Comparison of ENCODE assay signal across 9 cellular contexts in genomic region chr15:72339777-72340177, GRCh38. TPM values are rescaled to one million over a fixed set of nuclear protein-coding genes. Genes with fewer than 3 reads are reported as not detected.
DNase-seq lines count a peak whose midpoint lies in the region; ATAC-seq and TF ChIP-seq lines count a peak whose summit lies in the region.
"Had no signal": no experiment of that assay in that cellular context is flagged by ENCODE, and none has a peak within 500 bp of the region (broad histone marks: within the 10 kb centered on the region; RNA-seq: fewer than 3 reads in every experiment).

No MANE protein-coding gene starts in this region.

- H3K79me1 ChIP-seq in mesenchymal stem cell (replicated peaks; ENCODE audit: low read length, poor library complexity, severe bottlenecking) = peaks cover 3% of the 10 kb centered on the region

- H3K9me3 ChIP-seq in mesenchymal stem cell (ENCODE audit: control insufficient read depth, low read length) = no peaks in the 10 kb centered on the region

- TF ChIP-seq CTCF in BJ (IDR thresholded peaks at IDR 0.05; ENCODE audit: insufficient read depth, low read depth, low read length) = no peak
- peak; percentile 16 for TF ChIP-seq CTCF in brain microvascular endothelial cell (IDR thresholded peaks at IDR 0.05; ENCODE audit: low read depth, low read length, missing control alignments)

- no peak overlapping the region for H2BK15ac ChIP-seq in mesenchymal stem cell (ENCODE audit: low read depth, poor library complexity, severe bottlenecking)

- no peak overlapping the region for H3K14ac ChIP-seq in mesenchymal stem cell (ENCODE audit: low read length in 2 of 2)

- H3K27me3 ChIP-seq in BJ (ENCODE audit: control insufficient read depth, insufficient read depth, low read length) = no peaks in the 10 kb centered on the region
- no peaks in the 10 kb centered on the region for H3K27me3 ChIP-seq in brain microvascular endothelial cell (replicated peaks)
- H3K27me3 ChIP-seq in mesenchymal stem cell (ENCODE audit: control insufficient read depth in 1 of 2, insufficient read depth in 1 of 2, low read length in 2 of 2) = no peaks in the 10 kb centered on the region

- H3K27ac ChIP-seq in brain microvascular endothelial cell (peak overlapping the region; percentile 75), mesenchymal stem cell (ENCODE audit: low read length, poor library complexity, severe bottlenecking) (peak overlapping the region; percentile 52)

- POLR2A ChIA-PET in BJ (lab: Charles Lee) = interaction anchor here (0.6 to 0.7 kb wide), 3 partner anchors 21 to 218 kb away, joined by 3 to 9 read pairs (median 7); no protein-coding TSS in a partner anchor

- H3K4ac ChIP-seq in mesenchymal stem cell (ENCODE audit: low read depth in 1 of 2, low read length in 2 of 2) = no peak overlapping the region

- H3K23ac ChIP-seq in mesenchymal stem cell (ENCODE audit: low read length in 2 of 2) = no peak overlapping the region

- H3K36me3 ChIP-seq in BJ (ENCODE audit: control insufficient read depth, insufficient read depth, low read length) (no peaks in the 10 kb centered on the region; the same call in 1 of the 2 replicates), brain microvascular endothelial cell (replicated peaks) (no peaks in the 10 kb centered on the region), mesenchymal stem cell (ENCODE audit: control insufficient read depth in 1 of 2, insufficient read depth in 2 of 2, low read depth in 1 of 2, low read length in 2 of 2) (peaks cover 24 to 43% of the 10 kb centered on the region in 2 experiments)

- no peak for ATAC-seq in HG03442 (IDR thresholded peaks at IDR 0.05; ENCODE audit: unreplicated experiment)
- ATAC-seq in HG02970 (IDR thresholded peaks at IDR 0.05; ENCODE audit: low FRiP score, unreplicated experiment) = no peak

- no peak overlapping the region for H2BK120ac ChIP-seq in mesenchymal stem cell (ENCODE audit: low read depth, low read length)

- H3K18ac ChIP-seq in mesenchymal stem cell (ENCODE audit: low read depth in 1 of 2, low read length in 2 of 2) = no peak overlapping the region

- H3K4me3 ChIP-seq in BJ (ENCODE audit: low read depth, low read length) (no peak overlapping the region), brain microvascular endothelial cell (ENCODE audit: low read depth, low read length) (no peak overlapping the region), mesenchymal stem cell (ENCODE audit: insufficient read depth in 1 of 2, low read depth in 1 of 2, low read length in 2 of 2) (no peak overlapping the region)

- no peak overlapping the region for H2BK5ac ChIP-seq in mesenchymal stem cell (ENCODE audit: low read depth, low read length, poor library complexity, severe bottlenecking)

- H3K4me2 ChIP-seq in mesenchymal stem cell (ENCODE audit: low read length, poor library complexity, severe bottlenecking) = no peak overlapping the region

- in situ Hi-C loops in brain microvascular endothelial cell (cut with HindIII; ENCODE audit: low pct_ligation_motif_present, low sequenced_read_pairs) = no loop called here

- H2AFZ ChIP-seq in mesenchymal stem cell (ENCODE audit: low read depth, low read length) = no peak overlapping the region

- 9% methylated on average over 3 of the region's 3 CpGs for WGBS in mesenchymal stem cell

- H3K9ac ChIP-seq in mesenchymal stem cell (ENCODE audit: low read length) = peak overlapping the region; percentile 82

- H2AK5ac ChIP-seq in mesenchymal stem cell (ENCODE audit: low read length, severe bottlenecking) = no peak overlapping the region

- H3K4me1 ChIP-seq in mesenchymal stem cell (ENCODE audit: control insufficient read depth, insufficient read depth, low read depth, low read length) = peaks cover 3% of the 10 kb centered on the region

- H4K91ac ChIP-seq in mesenchymal stem cell (ENCODE audit: low read length) = no peak overlapping the region

- H2BK12ac ChIP-seq in mesenchymal stem cell (ENCODE audit: low read length in 2 of 2) = no peak overlapping the region

- DNase-seq in BJ (ENCODE audit: low read depth) (peak; percentile 94), MV-4-11 (lab: John Stamatoyannopoulos, UW) (peak; percentile 89), brain microvascular endothelial cell (peak; percentile 82), mesenchymal stem cell (peak; percentile 94), foreskin melanocyte (no peak)
- no peak for DNase-seq in NK-92 treated with Interleukin-12 subunit alpha and Interleukin-12 subunit beta, amount 100 ng/mL, for 24 hours (lab: John Stamatoyannopoulos, UW)
- DNase-seq: NCI-H146 had no signal

- H4K8ac ChIP-seq in mesenchymal stem cell (ENCODE audit: low read length) = no peak overlapping the region

- CTCF ChIA-PET in BJ (lab: Yijun Ruan, JAX) = interaction anchor here (1.1 to 2.2 kb wide), 4 partner anchors 13 to 332 kb away, joined by 3 to 7 read pairs (median 3); no protein-coding TSS in a partner anchor

RNA-seq across cellular contexts. Expression of gene CELF6, which starts 19.8 kb away (rescaled TPM):
- polyA plus RNA-seq in BJ (2011; rRNA removed) = 0.12 and 0.16 TPM in 2 replicates
- polyA minus RNA-seq in BJ (2011; rRNA and poly(A)+ RNA removed) = not detected in 2 replicates
- polyA plus RNA-seq in mesenchymal stem cell (2013, experiment 1 of 2) = 0.25 TPM
- polyA plus RNA-seq in mesenchymal stem cell (2013, experiment 2 of 2) = 0.41 TPM

RNA-seq across cellular contexts. Expression of gene HEXA, which starts 36.0 kb away (rescaled TPM):
- polyA plus RNA-seq in BJ (2011; rRNA removed) = 221 and 272 TPM in 2 replicates
- polyA minus RNA-seq in BJ (2011; rRNA and poly(A)+ RNA removed) = 26.3 and 36.5 TPM in 2 replicates
- 214 TPM for polyA plus RNA-seq in mesenchymal stem cell (2013, experiment 1 of 2)
- 227 TPM for polyA plus RNA-seq in mesenchymal stem cell (2013, experiment 2 of 2)

RNA-seq across cellular contexts. Expression of gene TMEM202, which starts 58.3 kb away (rescaled TPM):
- not detected in 2 replicates for polyA plus RNA-seq in BJ (2011; rRNA removed)
- not detected in 2 replicates for polyA minus RNA-seq in BJ (2011; rRNA and poly(A)+ RNA removed)
- not detected for polyA plus RNA-seq in mesenchymal stem cell (2013, experiment 1 of 2)
- not detected for polyA plus RNA-seq in mesenchymal stem cell (2013, experiment 2 of 2)

Comparison
In these comparisons a context has a peak if more than half of its experiments do, and no peak if none do; other contexts are left out.
1. DNase-seq: peak in BJ (single experiment), MV-4-11 (single experiment), brain microvascular endothelial cell (single experiment) and mesenchymal stem cell (single experiment); none in foreskin melanocyte (single experiment) and NK-92 treated with Interleukin-12 subunit alpha and Interleukin-12 subunit beta, amount 100 ng/mL, for 24 hours (single experiment).